In the genomic region with DNA sequence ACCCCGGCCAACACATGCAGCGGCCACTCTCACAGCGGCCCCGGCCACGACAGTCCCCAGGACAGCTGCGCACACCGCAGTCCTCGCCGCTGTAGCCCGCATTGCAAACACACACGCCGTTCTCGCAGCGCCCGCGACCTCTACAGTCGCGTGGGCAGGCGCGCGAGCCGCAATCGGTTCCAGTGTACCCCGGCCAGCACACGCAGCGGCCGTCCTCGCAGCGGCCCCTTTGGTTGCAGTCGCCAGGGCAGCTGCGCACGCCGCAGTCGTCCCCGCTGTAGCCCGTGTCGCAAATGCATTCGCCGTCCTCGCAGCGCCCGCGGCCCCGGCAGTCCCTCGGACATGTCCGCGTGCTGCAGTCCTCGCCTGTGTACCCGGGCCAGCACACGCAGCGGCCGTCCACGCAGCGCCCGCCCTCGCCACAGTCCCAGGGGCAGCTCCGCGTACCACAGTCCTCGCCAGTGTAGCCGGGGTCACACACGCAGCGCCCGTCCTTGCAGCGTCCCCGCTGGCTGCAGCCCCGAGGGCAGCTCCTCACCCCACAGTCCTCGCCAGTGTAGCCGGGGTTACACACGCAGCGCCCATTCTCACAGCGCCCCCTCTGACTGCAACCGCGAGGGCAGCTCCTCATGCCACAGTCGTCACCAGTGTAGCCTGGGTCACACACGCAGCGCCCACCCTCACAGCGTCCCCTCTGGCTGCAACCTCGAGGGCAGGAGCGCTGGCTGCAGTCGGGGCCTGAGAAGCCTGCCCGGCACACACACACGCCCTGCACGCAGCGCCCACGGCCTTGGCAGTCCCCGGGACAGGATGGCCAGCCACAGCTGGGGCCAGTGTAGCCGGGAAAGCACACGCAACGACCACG, we compare ENCODE assay signal across 13 cellular contexts. TPM values are rescaled to one million over a fixed set of nuclear protein-coding genes. Genes with fewer than 3 reads are reported as not detected.
DNase-seq lines count a peak whose midpoint lies in the region; ATAC-seq and TF ChIP-seq lines count a peak whose summit lies in the region.
"Had no signal": no experiment of that assay in that cellular context is flagged by ENCODE, and none has a peak within 500 bp of the region (broad histone marks: within the 10 kb centered on the region; RNA-seq: fewer than 3 reads in every experiment).

No MANE protein-coding gene starts in this region.

- no peaks in the 10 kb centered on the region for H3K79me2 ChIP-seq in PC-9 (ENCODE audit: low read depth)

- POLR2A ChIA-PET in PC-9 (lab: Charles Lee; ENCODE audit: unreplicated experiment), result interaction anchor here (0.6 kb wide), 1 partner anchor 33 kb away, joined by 9 read pairs; no protein-coding TSS in a partner anchor

- H3K4me3 ChIP-seq in mucosa of descending colon (no peak overlapping the region), aorta (ENCODE audit: low read length in 2 of 2) (no peak overlapping the region), PC-9 (no peak overlapping the region)
- H3K4me3 ChIP-seq: colonic mucosa, lung had no signal

- peaks cover 4% of the 10 kb centered on the region for H3K36me3 Mint-ChIP-seq in central memory CD8-positive, alpha-beta T cell (ENCODE audit: insufficient read depth)

- peaks cover 6% of the 10 kb centered on the region for H3F3A ChIP-seq in PC-9 (ENCODE audit: insufficient read depth, low read depth)

- no peak overlapping the region for H3K27ac Mint-ChIP-seq in central memory CD8-positive, alpha-beta T cell (ENCODE audit: low read depth)

- no peak overlapping the region for H3K4me2 ChIP-seq in PC-9

- H3K4me1 ChIP-seq in mucosa of descending colon (ENCODE audit: low read depth) (peaks cover 10% of the 10 kb centered on the region), aorta (ENCODE audit: control insufficient read depth in 1 of 2, insufficient read depth in 2 of 2, low read length in 2 of 2) (peaks cover 0 to 4% of the 10 kb centered on the region in 2 donors), PC-9 (replicated peaks; ENCODE audit: insufficient read depth) (no peaks in the 10 kb centered on the region)
- H3K4me1 ChIP-seq: colonic mucosa had no signal

- WGBS in aorta, 2 donors, result 51 to 52% methylated on average over 88 to 90 of the region's 90 CpGs

- no peaks in the 10 kb centered on the region for H3K27me3 ChIP-seq in aorta (ENCODE audit: control insufficient read depth in 1 of 2, insufficient read depth in 2 of 2, low read length in 1 of 2)
- H3K27me3 ChIP-seq in PC-9 (ENCODE audit: insufficient read depth, low read depth), result no peaks in the 10 kb centered on the region

- no TSS peak for BruUV-seq in PC-9 (replicated peaks; lab: Mats Ljungman, UMichigan)

- H3K9me3 ChIP-seq in mucosa of descending colon (no peaks in the 10 kb centered on the region), aorta (ENCODE audit: control insufficient read depth, low read length) (no peaks in the 10 kb centered on the region), PC-9 (ENCODE audit: insufficient read depth, low read depth) (no peaks in the 10 kb centered on the region)
- H3K9me3 ChIP-seq: colonic mucosa had no signal

- H2AFZ ChIP-seq in PC-9, result no peak overlapping the region

- peak overlapping the region; percentile 7 for H3K4me3 Mint-ChIP-seq in central memory CD8-positive, alpha-beta T cell

- no peaks in the 10 kb centered on the region for H4K20me1 ChIP-seq in PC-9 (ENCODE audit: insufficient read depth)

- no peaks in the 10 kb centered on the region for H3K9me2 ChIP-seq in PC-9 (ENCODE audit: insufficient read depth)

- no peak overlapping the region for H3K27ac ChIP-seq in aorta (ENCODE audit: low read depth in 1 of 2, low read length in 2 of 2)
- no peak overlapping the region for H3K27ac ChIP-seq in PC-9
- H3K27ac ChIP-seq: colonic mucosa had no signal

- DNase-seq in Right ventricle myocardium superior (no peak), cardiac septum (ENCODE audit: low spot score) (no peak), mucosa of descending colon (peak in 1 of 3 donors; percentile 47), aorta (no peak), NCI-H1930 (lab: John Stamatoyannopoulos, UW) (no peak), PC-9 (no peak)
- DNase-seq in central memory CD8-positive, alpha-beta T cell (ENCODE audit: low spot score in 2 of 2), result no peak
- no peak for DNase-seq in activated CD4-positive, alpha-beta T cell treated with anti-CD3 and anti-CD28 coated beads, Interleukin-2, amount 50 U/mL, for 48 hours
- DNase-seq: activated CD4-positive, alpha-beta T cell treated with anti-CD3 and anti-CD28 coated beads, Interleukin-2, amount 50 U/mL, for 1 hour; activated naive CD4-positive, alpha-beta T cell treated with Interleukin-2 at 50 U/mL for 16 hours; colonic mucosa; NCI-H1048 had no signal

- peaks cover 59% of the 10 kb centered on the region for H3K27me3 Mint-ChIP-seq in central memory CD8-positive, alpha-beta T cell

- H3K36me3 ChIP-seq in mucosa of descending colon (ENCODE audit: low read depth) (no peaks in the 10 kb centered on the region), aorta (ENCODE audit: control insufficient read depth in 1 of 2, insufficient read depth in 2 of 2, low read length in 1 of 2) (no peaks in the 10 kb centered on the region), PC-9 (ENCODE audit: low read depth) (no peaks in the 10 kb centered on the region)
- H3K36me3 ChIP-seq: colonic mucosa had no signal

- H3K4me1 Mint-ChIP-seq in central memory CD8-positive, alpha-beta T cell, result no peaks in the 10 kb centered on the region

- H3K9me3 Mint-ChIP-seq in central memory CD8-positive, alpha-beta T cell, result no peaks in the 10 kb centered on the region

- ATAC-seq in Right ventricle myocardium superior (ENCODE audit: poor library complexity), result peak; percentile 23
- no peak for ATAC-seq in central memory CD8-positive, alpha-beta T cell (replicated peaks; ENCODE audit: extremely low read depth, poor library complexity, severe bottlenecking)
- ATAC-seq in mucosa of descending colon, result peak; percentile 27
- ATAC-seq in aorta (ENCODE audit: low FRiP score), result peak; percentile 10

- intact Hi-C loops in Right ventricle myocardium superior (cut with DNase I) (no loop called here), cardiac septum (cut with DNase I) (no loop called here), mucosa of descending colon (cut with DNase I, micrococcal nuclease) (no loop called here), aorta (cut with DNase I) (no loop called here), PC-9 (cut with micrococcal nuclease; ENCODE audit: unreplicated experiment) (no loop called here)

- CTCF ChIA-PET in PC-9 (lab: Charles Lee), result no interaction called here

- TF ChIP-seq CTCF in mucosa of descending colon (IDR thresholded peaks at IDR 0.05), result no peak
- no peak for TF ChIP-seq CTCF in PC-9 (conservative IDR thresholded peaks at IDR 0.05)

RNA-seq across cellular contexts. Expression of a gene that starts 12.5 kb away (rescaled TPM):
- total RNA-seq in Right ventricle myocardium superior, result 65.8 TPM
- total RNA-seq in cardiac septum, result 59.9 TPM
- 10 to 100 TPM; 20.1 to 87.0 (median 36.9) TPM for total RNA-seq in mucosa of descending colon
- total RNA-seq in aorta, result 100 to 1,000 TPM; 146 to 441 TPM
- 10 to 100 TPM; 11.1 to 86.1 TPM for polyA plus RNA-seq in aorta
- total RNA-seq in PC-9 (2021), result 15.1 and 22.1 TPM in 2 replicates

RNA-seq across cellular contexts. Expression of a gene that starts 31.4 kb away (rescaled TPM):
- total RNA-seq in Right ventricle myocardium superior (21.5 TPM), cardiac septum (40.8 TPM), mucosa of descending colon (100 to 1,000 TPM in 1 of 3 donors, 10 to 100 TPM in 2; 79.9 to 121 (median 97.4) TPM), aorta (10 to 100 TPM; 56.2 to 90.9 TPM), PC-9 (2021) (87.2 and 102 TPM in 2 replicates)
- 10 to 100 TPM; 12.9 to 93.1 TPM for polyA plus RNA-seq in aorta

RNA-seq across cellular contexts. Expression of a gene that starts 33.5 kb away (rescaled TPM):
- 2.5 TPM for total RNA-seq in Right ventricle myocardium superior
- total RNA-seq in cardiac septum, result 1.9 TPM
- total RNA-seq in mucosa of descending colon, result 1 to 10 TPM; 5.0 to 6.8 (median 5.3) TPM
- total RNA-seq in aorta, result 1 to 10 TPM; 1.9 to 4.7 TPM
- polyA plus RNA-seq in aorta, result 1 to 10 TPM; 3.4 to 4.8 TPM
- total RNA-seq in PC-9 (2021), result 11.6 and 12.6 TPM in 2 replicates

RNA-seq across cellular contexts. Expression of a gene that starts 55.1 kb away (rescaled TPM):
- total RNA-seq in Right ventricle myocardium superior (0.51 TPM), cardiac septum (0.83 TPM), mucosa of descending colon (1 to 10 TPM in 2 of 3 donors, under 1 TPM in 1; 0.96 to 6.6 (median 2.0) TPM), aorta (1 to 10 TPM; 3.6 to 7.0 TPM), PC-9 (2021) (12.6 and 15.9 TPM in 2 replicates)
- polyA plus RNA-seq in aorta, result 10 to 100 TPM in 1 of 2 donors, 1 to 10 TPM in 1; 4.6 to 12.5 TPM

RNA-seq across cellular contexts. Expression of a gene that starts 57.3 kb away (rescaled TPM):
- total RNA-seq in Right ventricle myocardium superior (20.4 TPM), cardiac septum (15.6 TPM), mucosa of descending colon (10 to 100 TPM; 16.8 to 37.2 (median 34.4) TPM), aorta (10 to 100 TPM; 26.0 to 37.6 TPM), PC-9 (2021) (38.2 and 42.5 TPM in 2 replicates)
- 10 to 100 TPM in 1 of 2 donors, 1 to 10 TPM in 1; 4.3 to 29.7 TPM for polyA plus RNA-seq in aorta
